15 cellular contexts compared by ENCODE assay signal in the genomic region with DNA sequence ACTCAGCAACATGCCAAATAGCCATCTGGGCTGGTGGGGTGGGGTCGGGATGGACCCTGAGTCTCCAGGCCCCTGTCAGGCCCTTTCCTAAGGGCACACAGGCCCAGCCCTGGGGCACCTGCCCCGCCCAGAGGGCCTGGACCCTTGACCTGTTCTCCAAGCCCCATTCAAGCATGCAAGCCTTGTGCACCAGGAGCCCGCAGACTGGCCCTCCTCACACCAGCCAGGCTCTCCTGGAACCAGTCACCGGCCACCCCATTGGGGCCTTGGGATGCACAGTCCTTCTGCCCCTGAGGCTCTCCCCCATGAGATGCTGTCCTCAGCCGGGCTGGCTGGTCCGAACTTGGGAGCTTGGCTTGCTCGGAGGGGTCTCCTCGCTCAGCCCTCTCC. TPM values are rescaled to one million over a fixed set of nuclear protein-coding genes. Genes with fewer than 3 reads are reported as not detected.
DNase-seq lines count a peak whose midpoint lies in the region; ATAC-seq, FAIRE-seq and TF ChIP-seq lines count a peak whose summit lies in the region.
"Had no signal": no experiment of that assay in that cellular context is flagged by ENCODE, and none has a peak within 500 bp of the region (broad histone marks: within the 10 kb centered on the region; RNA-seq: fewer than 3 reads in every experiment).

No MANE protein-coding gene starts in this region.

- H3K9me3 Mint-ChIP-seq in neural progenitor cell = no peaks in the 10 kb centered on the region
- H3K9me3 Mint-ChIP-seq: stimulated activated naive CD8-positive, alpha-beta T cell treated with anti-CD3 and anti-CD28 coated beads, Interleukin-15, amount 100 ng/mL, for 72 hours had no signal

- H3K14ac ChIP-seq in H1 (ENCODE audit: insufficient read length) = no peak overlapping the region

- peak overlapping the region; percentile 65 for H2BK15ac ChIP-seq in H1 (ENCODE audit: low read length)

- H3K4me3 ChIP-seq in DOHH2 (ENCODE audit: low read length) = peak overlapping the region; percentile 62
- H3K4me3 ChIP-seq in Karpas-422 (ENCODE audit: low read length) = peak overlapping the region; percentile 56
- peak overlapping the region in 3 of 4 experiments; percentile 3 to 24 (median 23); a peak in 2 of 8 replicates for H3K4me3 ChIP-seq in H1 (ENCODE audit: extremely low read depth in 1 of 4, insufficient read depth in 2 of 4, low read depth in 3 of 4, low read length in 4 of 4)
- H3K4me3 ChIP-seq in neural progenitor cell = peak overlapping the region; percentile 21
- no peak overlapping the region for H3K4me3 ChIP-seq in HAP-1
- H3K4me3 ChIP-seq: ovary, vagina had no signal

- TF ChIP-seq CTCF in DOHH2 (IDR thresholded peaks at IDR 0.05; ENCODE audit: low read depth, low read length, poor library complexity, severe bottlenecking) (no peak), H1 (IDR thresholded peaks at IDR 0.05; ENCODE audit: control extremely low read depth in 1 of 3, insufficient read depth in 1 of 3, low read depth in 1 of 3, low read length in 3 of 3) (no peak), neural progenitor cell (IDR thresholded peaks at IDR 0.05) (no peak)

- WGBS in H1 (ENCODE audit: extremely low coverage in 1 of 2, insufficient coverage in 1 of 2, insufficient read length in 1 of 2, insufficient replicate concordance in 2 of 2, low coverage in 1 of 2, low lambda C conversion rate in 2 of 2, missing lambda C conversion rate in 1 of 2), 2 experiments = 71% methylated on average over 8 of the region's 8 CpGs; no CpG with 5 or more reads in 1 of the 2 experiments

- TF ChIP-seq POLR2A in H1 (IDR thresholded peaks at IDR 0.05; ENCODE audit: control extremely low read depth in 1 of 2, low read depth in 2 of 2, low read length in 2 of 2) = no peak

- no peaks in the 10 kb centered on the region for H3K36me3 Mint-ChIP-seq in neural progenitor cell

- H2BK5ac ChIP-seq in H1 (ENCODE audit: low read depth, low read length) = peak overlapping the region; percentile 89

- FAIRE-seq in H1 (lab: Jason Lieb, UNC) = no peak

- no peaks in the 10 kb centered on the region for H3K9me3 ChIP-seq in DOHH2 (ENCODE audit: control insufficient read depth, insufficient read depth, low read length)
- H3K9me3 ChIP-seq in Karpas-422 (ENCODE audit: low read length) = no peaks in the 10 kb centered on the region
- H3K9me3 ChIP-seq in H1 (ENCODE audit: insufficient read depth in 2 of 2, low read depth in 1 of 2, low read length in 1 of 2) = no peaks in the 10 kb centered on the region
- no peaks in the 10 kb centered on the region for H3K9me3 ChIP-seq in neural progenitor cell (ENCODE audit: low read depth)
- no peaks in the 10 kb centered on the region for H3K9me3 ChIP-seq in HAP-1
- H3K9me3 ChIP-seq: Caco-2, ovary, vagina had no signal

- peak overlapping the region; percentile 90 for H3K27ac ChIP-seq in DOHH2 (ENCODE audit: low read depth, low read length)
- peak overlapping the region; percentile 97 for H3K27ac ChIP-seq in Karpas-422 (ENCODE audit: low read length)
- peak overlapping the region; percentile 72; the same call in 1 of the 2 replicates for H3K27ac ChIP-seq in H1 (ENCODE audit: low read depth, low read length)
- H3K27ac ChIP-seq in neural progenitor cell = peak overlapping the region; percentile 41
- H3K27ac ChIP-seq: ovary, vagina had no signal

- H3K36me3 ChIP-seq in DOHH2 (ENCODE audit: control insufficient read depth, low read length) (no peaks in the 10 kb centered on the region), Karpas-422 (ENCODE audit: insufficient read depth, low read length) (no peaks in the 10 kb centered on the region), H1 (ENCODE audit: control insufficient read depth in 2 of 4, insufficient read depth in 4 of 4, low read length in 3 of 4) (no peaks in the 10 kb centered on the region), neural progenitor cell (no peaks in the 10 kb centered on the region), HAP-1 (replicated peaks) (no peaks in the 10 kb centered on the region)
- H3K36me3 ChIP-seq: ovary, vagina had no signal

- in situ Hi-C loops in HAP-1 (cut with MboI; ENCODE audit: low sequenced_read_pairs) = no loop called here

- H3K4ac ChIP-seq in H1 (replicated peaks; ENCODE audit: insufficient read length, low read depth, low read length) = peak overlapping the region; percentile 93

- peak overlapping the region; percentile 42 for H3K56ac ChIP-seq in H1 (replicated peaks; ENCODE audit: insufficient read length, low read depth, low read length)

- H4K8ac ChIP-seq in H1 (ENCODE audit: extremely low read depth, insufficient read depth, low read length) = peak overlapping the region; percentile 78

- H3F3A ChIP-seq in DOHH2 (ENCODE audit: control insufficient read depth, insufficient read depth) (peaks cover 29% of the 10 kb centered on the region), neural progenitor cell (ENCODE audit: low read depth) (peaks cover 41% of the 10 kb centered on the region)

- H3K79me1 ChIP-seq in H1 (ENCODE audit: low read depth, low read length) = no peaks in the 10 kb centered on the region

- no peak overlapping the region for H2AFZ ChIP-seq in Karpas-422 (ENCODE audit: low read length)
- no peak overlapping the region for H2AFZ ChIP-seq in H1 (ENCODE audit: low read length)
- H2AFZ ChIP-seq in neural progenitor cell (replicated peaks) = no peak overlapping the region

- no peak overlapping the region for H2AK5ac ChIP-seq in H1 (ENCODE audit: low read depth, low read length)

- no peaks in the 10 kb centered on the region for H3K9me2 ChIP-seq in DOHH2 (replicated peaks; ENCODE audit: control insufficient read depth, low read length)
- H3K9me2 ChIP-seq in Karpas-422 (replicated peaks; ENCODE audit: insufficient read depth, low read length) = no peaks in the 10 kb centered on the region

- H3K4me2 ChIP-seq in DOHH2 (ENCODE audit: low read length) (peak overlapping the region; percentile 84), Karpas-422 (ENCODE audit: low read depth, low read length, poor library complexity, severe bottlenecking) (peak overlapping the region; percentile 67), H1 (ENCODE audit: insufficient read depth in 1 of 2, low read depth in 2 of 2, low read length in 2 of 2) (peak overlapping the region; percentile 49 to 54), neural progenitor cell (peak overlapping the region; percentile 78)

- H4K5ac ChIP-seq in H1 (ENCODE audit: insufficient read length, low read depth, low read length) = peak overlapping the region; percentile 92

- no peak overlapping the region for H3K23ac ChIP-seq in H1 (ENCODE audit: insufficient read length)

- H3K79me2 ChIP-seq in DOHH2 (ENCODE audit: control insufficient read depth, low read length) (0 out of 2 replicates have a peak, but pooled peaks cover 5% of the 10 kb centered on the region), Karpas-422 (ENCODE audit: low read length) (no peaks in the 10 kb centered on the region), H1 (ENCODE audit: control insufficient read depth in 1 of 2, insufficient read depth in 2 of 2, low read length in 2 of 2) (no peaks in the 10 kb centered on the region), neural progenitor cell (ENCODE audit: low read depth) (no peaks in the 10 kb centered on the region)

- peak overlapping the region; percentile 98 for H3K27ac Mint-ChIP-seq in neural progenitor cell
- H3K27ac Mint-ChIP-seq: activated CD4-positive, alpha-beta T cell treated with anti-CD3 and anti-CD28 coated beads for 36 hours had no signal

- no peaks in the 10 kb centered on the region for H3K23me2 ChIP-seq in H1 (ENCODE audit: low read depth, low read length)

- H3K4me1 ChIP-seq in DOHH2 (ENCODE audit: control insufficient read depth, low read length) (peaks cover 94% of the 10 kb centered on the region), Karpas-422 (ENCODE audit: low read length) (peaks cover 86% of the 10 kb centered on the region), H1 (replicated peaks in 1 of 4; ENCODE audit: control insufficient read depth in 3 of 4, insufficient read depth in 4 of 4, low read length in 3 of 4) (peaks cover 18 to 61% (median 51%) of the 10 kb centered on the region in 4 experiments), neural progenitor cell (peaks cover 90% of the 10 kb centered on the region), HAP-1 (peaks cover 34% of the 10 kb centered on the region)

- peak overlapping the region; percentile 53 for H3K4me3 Mint-ChIP-seq in neural progenitor cell
- H3K4me3 Mint-ChIP-seq: activated CD4-positive, alpha-beta T cell treated with anti-CD3 and anti-CD28 coated beads for 36 hours; stimulated activated naive CD8-positive, alpha-beta T cell treated with anti-CD3 and anti-CD28 coated beads, Interleukin-15, amount 100 ng/mL, for 72 hours had no signal

- TF ChIP-seq RAD21 in H1 (IDR thresholded peaks at IDR 0.05 in 1 of 2, conservative IDR thresholded peaks at IDR 0.05 in 1 of 2; ENCODE audit: low read depth in 2 of 2, low read length in 2 of 2) = no peak

- H3K9ac ChIP-seq in Karpas-422 (ENCODE audit: low read length) (peak overlapping the region; percentile 70), H1 (replicated peaks in 1 of 4; ENCODE audit: extremely low read depth in 1 of 4, low read depth in 3 of 4, low read length in 3 of 4) (no peak overlapping the region; a peak in 1 of 7 replicates), neural progenitor cell (no peak overlapping the region)

- POLR2A ChIA-PET in H1 (lab: Charles Lee; ENCODE audit: partially characterized antibody) = interaction anchor here (0.7 to 3.5 kb wide), 8 partner anchors 10 to 383 kb away, joined by 3 to 21 read pairs (median 4); a partner anchor contains a TSS

- no peak for TF ChIP-seq EP300 in H1 (IDR thresholded peaks at IDR 0.05; ENCODE audit: borderline replicate concordance in 1 of 2, low read depth in 2 of 2, low read length in 2 of 2)

- H4K20me1 ChIP-seq in DOHH2 (ENCODE audit: control insufficient read depth, insufficient read depth, low read depth, low read length) (no peaks in the 10 kb centered on the region), Karpas-422 (ENCODE audit: insufficient read depth, low read depth, low read length) (no peaks in the 10 kb centered on the region), H1 (replicated peaks in 1 of 2; ENCODE audit: control insufficient read depth in 1 of 2, insufficient read depth in 2 of 2, low read length in 2 of 2) (no peaks in the 10 kb centered on the region), neural progenitor cell (ENCODE audit: low read depth) (no peaks in the 10 kb centered on the region)

- H2BK120ac ChIP-seq in H1 (replicated peaks; ENCODE audit: low read depth, low read length) = peak overlapping the region; percentile 50

- CTCF ChIA-PET in H1 (lab: Charles Lee; ENCODE audit: partially characterized antibody) = interaction anchor here (0.6 to 0.9 kb wide), 3 partner anchors 86 to 129 kb away, joined by 3 to 4 read pairs (median 4); no protein-coding TSS in a partner anchor

- H2BK12ac ChIP-seq in H1 (ENCODE audit: low read depth, low read length) = peak overlapping the region; percentile 81; the same call in 1 of the 2 replicates

- H3K27me3 ChIP-seq in DOHH2 (ENCODE audit: control insufficient read depth, low read length) (no peaks in the 10 kb centered on the region), Karpas-422 (ENCODE audit: low read length) (no peaks in the 10 kb centered on the region), H1 (replicated peaks in 1 of 4; ENCODE audit: control insufficient read depth in 3 of 4, extremely low read depth in 1 of 4, insufficient read depth in 3 of 4, low read length in 3 of 4) (peaks cover 0 to 2% (median 0%) of the 10 kb centered on the region in 4 experiments; a peak in 1 of 7 replicates), neural progenitor cell (no peaks in the 10 kb centered on the region), HAP-1 (ENCODE audit: low read depth) (no peaks in the 10 kb centered on the region)
- H3K27me3 ChIP-seq: ovary, vagina had no signal

- peaks cover 10% of the 10 kb centered on the region for H3K27me3 Mint-ChIP-seq in neural progenitor cell (ENCODE audit: insufficient read depth, low read depth)
- H3K27me3 Mint-ChIP-seq: activated CD4-positive, alpha-beta T cell treated with anti-CD3 and anti-CD28 coated beads for 36 hours; stimulated activated naive CD8-positive, alpha-beta T cell treated with anti-CD3 and anti-CD28 coated beads, Interleukin-15, amount 100 ng/mL, for 72 hours had no signal

- ATAC-seq in HG03097 (IDR thresholded peaks at IDR 0.05; ENCODE audit: low FRiP score, unreplicated experiment) = no peak
- no peak for ATAC-seq in GM19035 (IDR thresholded peaks at IDR 0.05; ENCODE audit: unreplicated experiment)
- ATAC-seq: activated CD4-positive, alpha-beta T cell treated with anti-CD3 and anti-CD28 coated beads for 36 hours; stimulated activated naive CD8-positive, alpha-beta T cell treated with anti-CD3 and anti-CD28 coated beads, Interleukin-15, amount 100 ng/mL, for 72 hours had no signal

- H4K91ac ChIP-seq in H1 (replicated peaks; ENCODE audit: insufficient read length, low read length) = peak overlapping the region; percentile 96

- H3K4me1 Mint-ChIP-seq in neural progenitor cell = peaks cover 80% of the 10 kb centered on the region

- H3K18ac ChIP-seq in H1 (ENCODE audit: extremely low read depth, low read length) = peak overlapping the region; percentile 53

- H2BK20ac ChIP-seq in H1 (ENCODE audit: low read length) = peak overlapping the region; percentile 38; the same call in 1 of the 2 replicates

- DNase-seq in Karpas-422 (no peak), H1 (ENCODE audit: low read depth in 1 of 2, low spot score in 2 of 2) (no peak), neural progenitor cell (ENCODE audit: low spot score) (no peak), HAP-1 (ENCODE audit: low spot score in 2 of 2) (no peak)
- DNase-seq: activated CD4-positive, alpha-beta T cell treated with anti-CD3 and anti-CD28 coated beads for 36 hours; Caco-2; kidney glomerular epithelial cell; MV-4-11; ovary; stimulated activated CD4-positive, alpha-beta T cell treated with anti-CD3 and anti-CD28 coated beads, Interleukin-2, amount 100 ng/mL, for 24 hours had no signal

RNA-seq across cellular contexts. Expression of a gene that starts 20.6 kb away (rescaled TPM):
- total RNA-seq in Karpas-422 (2014; rRNA removed; shearing (Covaris generic); ENCODE audit: low replicate concordance) = 32.9 and 38.8 TPM in 2 replicates
- total RNA-seq in H1 (2021; fragmentation: NEBNext Ultra II Directional; extraction: Animal tissue kit (Norgen Biotek cat#: 25700)) = 32.4 and 33.4 TPM in 2 replicates
- 15.7 and 18.3 TPM in 2 replicates for polyA plus RNA-seq in H1 (2011; rRNA removed)
- 16.2 TPM for polyA plus RNA-seq in H1 (2011; cell fraction: cytosol; rRNA removed)
- 17.3 TPM for polyA plus RNA-seq in H1 (2011; cell fraction: nucleus; rRNA removed)
- polyA plus RNA-seq in H1 (2012, experiment 1 of 2) = 21.5 to 39.3 TPM (median 24.4 TPM) in 4 replicates
- 13.0 TPM for polyA plus RNA-seq in H1 (2012, experiment 2 of 2)
- polyA plus RNA-seq in H1 (2013, experiment 1 of 2) = 34.5 TPM
- 37.8 TPM for polyA plus RNA-seq in H1 (2013, experiment 2 of 2)
- polyA minus RNA-seq in H1 (2011; rRNA and poly(A)+ RNA removed) = 15.4 and 21.4 TPM in 2 replicates
- 21.7 TPM for polyA minus RNA-seq in H1 (2011; cell fraction: cytosol; rRNA and poly(A)+ RNA removed)
- 10.9 TPM for polyA minus RNA-seq in H1 (2011; cell fraction: nucleus; rRNA and poly(A)+ RNA removed)
- 11.9 and 25.1 TPM in 2 replicates for total RNA-seq in neural progenitor cell (ENCODE audit: low replicate concordance)

Comparison
In these comparisons a context has a peak if more than half of its experiments do, and no peak if none do; other contexts are left out.
1. H3K27ac ChIP-seq: peak in every context shown above with its lines; median percentile 97 in Karpas-422; 90 in DOHH2; 72 in H1; 41 in neural progenitor cell.